In genomic region chr20:57719951-57720350, GRCh38 we compare ENCODE assay signal across 23 cellular contexts.
"Had no signal": no experiment of that assay in that cellular context is flagged by ENCODE, and none has a peak within 500 bp of the region (broad histone marks: within the 10 kb centered on the region; RNA-seq: fewer than 3 reads in every experiment).

No MANE protein-coding gene starts in this region.

- H3K4me3 ChIP-seq: hepatocyte, left ventricle myocardium inferior, lung, right atrium auricular region, right lobe of liver, tibial artery, upper lobe of right lung, uterus had no signal

- H3K36me3 ChIP-seq: left ventricle myocardium inferior, neutrophil, right atrium auricular region, right lobe of liver, tibial artery, upper lobe of right lung, uterus had no signal

- DNase-seq: islet precursor cell; left ventricle myocardium inferior; midbrain; naive thymus-derived CD8-positive, alpha-beta T cell; occipital lobe; right lobe of liver; stimulated activated CD4-positive, alpha-beta T cell treated with anti-CD3 and anti-CD28 coated beads, Interleukin-1b, Interleukin-23, amount 100 ng/mL, for 48 hours; stimulated activated CD4-positive, alpha-beta T cell treated with anti-CD3 and anti-CD28 coated beads, Interleukin-2, amount 100 ng/mL, for 48 hours; stimulated activated CD4-positive, alpha-beta T cell treated with anti-CD3 and anti-CD28 coated beads, Interleukin-4, amount 100 ng/mL, for 4 hours; stimulated activated CD8-positive, alpha-beta memory T cell treated with anti-CD3 and anti-CD28 coated beads, Interleukin-4, amount 100 ng/mL, for 48 hours; stimulated activated naive CD4-positive, alpha-beta T cell treated with Interleukin-2 at 50 U/mL for 16 hours; stimulated activated naive CD8-positive, alpha-beta T cell treated with anti-CD3 and anti-CD28 coated beads, Interleukin-15, amount 100 ng/mL, for 72 hours; substantia nigra; tibial artery; trophoblast cell; upper lobe of right lung; uterus had no signal

- H3K27ac ChIP-seq: hepatocyte, left ventricle myocardium inferior, neutrophil, parathyroid adenoma, right atrium auricular region, right lobe of liver, tibial artery, upper lobe of right lung, uterus had no signal

- ATAC-seq: naive thymus-derived CD8-positive, alpha-beta T cell; right lobe of liver; stimulated activated memory B cell treated with anti-CD40 and anti-IgM and Interleukin-4, amounts not matched to agents 10 μg/mL and 1 μg/mL and 100 μg/mL, for 72 hours; stimulated activated naive CD8-positive, alpha-beta T cell treated with anti-CD3 and anti-CD28 coated beads, Interleukin-15, amount 100 ng/mL, for 72 hours; upper lobe of right lung had no signal

- H3K79me2 ChIP-seq: hepatocyte, parathyroid adenoma had no signal

- H3K9ac ChIP-seq: parathyroid adenoma had no signal

- H3K9me3 ChIP-seq: left ventricle myocardium inferior, neutrophil, right atrium auricular region, right lobe of liver, tibial artery, upper lobe of right lung, uterus had no signal

- H3K4me1 ChIP-seq: right lobe of liver, uterus had no signal

- H2AFZ ChIP-seq: hepatocyte, parathyroid adenoma had no signal

- H3K4me2 ChIP-seq: hepatocyte had no signal

- H3K27me3 ChIP-seq: hepatocyte, right atrium auricular region, tibial artery, upper lobe of right lung, uterus had no signal
